ENCODE assay signal across 3 cellular contexts in the genomic region with DNA sequence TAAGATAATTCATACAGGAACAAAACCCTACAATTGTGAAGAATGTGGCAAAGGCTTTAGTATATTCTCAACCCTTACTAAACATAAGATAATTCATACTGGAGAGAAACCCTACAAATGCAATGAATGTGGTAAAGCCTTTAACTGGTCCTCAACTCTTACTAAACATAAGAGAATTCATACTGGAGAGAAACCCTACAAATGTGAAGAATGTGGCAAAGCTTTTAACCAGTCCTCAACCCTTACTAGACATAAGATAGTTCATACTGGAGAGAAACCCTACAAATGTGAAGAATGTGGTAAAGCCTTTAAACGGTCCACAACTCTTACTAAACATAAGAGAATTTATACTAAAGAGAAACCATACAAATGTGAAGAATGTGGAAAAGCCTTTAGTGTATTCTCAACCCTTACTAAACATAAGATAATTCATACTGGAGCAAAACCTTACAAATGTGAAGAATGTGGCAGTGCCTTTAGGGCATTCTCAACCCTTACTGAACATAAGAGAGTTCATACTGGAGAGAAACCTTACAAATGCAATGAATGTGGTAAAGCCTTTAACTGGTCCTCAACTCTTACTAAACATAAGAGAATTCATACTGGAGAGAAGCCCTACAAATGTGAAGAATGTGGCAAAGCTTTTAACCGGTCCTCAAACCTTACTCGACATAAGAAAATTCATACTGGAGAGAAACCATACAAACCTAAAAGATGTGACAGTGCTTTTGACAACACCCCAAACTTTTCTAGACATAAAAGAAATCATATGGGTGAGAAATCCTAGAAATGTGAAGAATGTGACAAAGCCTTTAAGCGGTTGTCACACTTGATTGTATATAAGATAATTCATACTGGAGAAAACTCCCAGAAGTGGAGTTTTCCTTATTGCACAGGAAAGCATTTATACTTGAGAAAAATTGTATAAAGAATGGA.
TF ChIP-seq lines count a peak whose summit lies in the region.

No MANE protein-coding gene starts in this region.

TF ChIP-seq in HCT116, 20 proteins besides CTCF, POLR2A, EP300 and RAD21:
- TF ChIP-seq ZNF274 (IDR thresholded peaks at IDR 0.05; ENCODE audit: low read depth, low read length): peak; percentile 73

TF ChIP-seq in K562, 482 proteins besides CTCF, POLR2A, EP300 and RAD21:
- TF ChIP-seq TRIM24 (IDR thresholded peaks at IDR 0.05) (0 out of 4 replicates have a peak, but pooled peaks of 1 of the 2 experiments have one; percentile 9), ZNF584 (CRISPR knock-in tag; IDR thresholded peaks at IDR 0.05; ENCODE audit: low read depth) (peak; percentile 88), ZNF274 (IDR thresholded peaks at IDR 0.05; ENCODE audit: borderline replicate concordance, low read depth, low read length) (peak; percentile 90), TRIM28 (IDR thresholded peaks at IDR 0.05) (peak; percentile 45; the same call in 1 of the 2 replicates)

TF ChIP-seq in H1, 55 proteins besides CTCF, POLR2A, EP300 and RAD21:
- TF ChIP-seq ZNF274 (IDR thresholded peaks at IDR 0.05; ENCODE audit: borderline replicate concordance, extremely low read depth, low read length): peak; percentile 62; the same call in 1 of the 2 replicates
